In the genomic region with DNA sequence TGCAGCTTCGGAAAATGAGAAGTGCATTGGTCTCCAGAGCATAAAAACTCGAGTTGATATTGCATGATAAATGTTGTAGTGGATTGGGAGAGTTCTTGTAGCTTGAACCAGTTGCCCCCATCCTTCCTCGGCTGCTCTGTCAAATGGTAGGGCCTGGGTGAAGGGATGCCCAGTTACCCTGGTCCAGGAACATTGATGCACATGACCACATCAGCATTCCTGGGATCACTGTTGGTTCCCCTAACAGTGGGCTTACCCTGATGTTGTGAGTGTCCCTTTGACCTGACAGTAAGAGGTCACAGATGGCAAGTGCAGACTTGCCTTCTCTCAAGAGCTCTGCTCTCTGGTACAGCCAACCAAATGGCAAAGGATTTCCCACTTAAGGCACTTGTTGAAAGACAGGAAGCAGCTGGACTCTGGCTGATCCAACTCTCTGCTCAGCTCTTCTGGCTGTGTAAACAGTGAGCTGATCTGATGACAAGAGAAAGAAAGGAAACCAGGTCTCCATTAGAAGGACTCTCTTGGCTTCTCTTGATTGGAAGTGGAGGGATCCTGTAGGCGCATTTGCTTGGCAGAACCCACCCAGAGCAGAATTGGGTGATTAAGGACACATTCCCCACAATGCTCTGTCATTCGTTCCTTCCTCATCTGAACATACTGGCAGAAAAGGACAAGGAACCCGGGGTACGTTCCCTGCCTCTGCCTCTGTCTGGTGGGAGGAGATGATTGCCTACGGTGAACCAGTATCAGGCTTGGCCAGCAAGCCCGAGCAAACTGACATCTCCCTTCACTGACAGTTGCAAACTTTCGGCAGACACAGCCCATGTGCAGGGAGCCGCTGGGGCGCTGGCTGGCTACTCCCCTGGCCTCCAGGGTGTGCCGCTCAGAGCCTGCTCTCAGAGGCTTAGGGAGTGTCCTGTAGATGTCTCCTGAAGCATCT, we compare ENCODE assay signal across 1 cellular context.
TF ChIP-seq lines count a peak whose summit lies in the region.

No MANE protein-coding gene starts in this region.

TF ChIP-seq in HepG2, 621 proteins besides CTCF, POLR2A, EP300 and RAD21 (continued from another document and continues in another):
- TF ChIP-seq, protein P1, sequence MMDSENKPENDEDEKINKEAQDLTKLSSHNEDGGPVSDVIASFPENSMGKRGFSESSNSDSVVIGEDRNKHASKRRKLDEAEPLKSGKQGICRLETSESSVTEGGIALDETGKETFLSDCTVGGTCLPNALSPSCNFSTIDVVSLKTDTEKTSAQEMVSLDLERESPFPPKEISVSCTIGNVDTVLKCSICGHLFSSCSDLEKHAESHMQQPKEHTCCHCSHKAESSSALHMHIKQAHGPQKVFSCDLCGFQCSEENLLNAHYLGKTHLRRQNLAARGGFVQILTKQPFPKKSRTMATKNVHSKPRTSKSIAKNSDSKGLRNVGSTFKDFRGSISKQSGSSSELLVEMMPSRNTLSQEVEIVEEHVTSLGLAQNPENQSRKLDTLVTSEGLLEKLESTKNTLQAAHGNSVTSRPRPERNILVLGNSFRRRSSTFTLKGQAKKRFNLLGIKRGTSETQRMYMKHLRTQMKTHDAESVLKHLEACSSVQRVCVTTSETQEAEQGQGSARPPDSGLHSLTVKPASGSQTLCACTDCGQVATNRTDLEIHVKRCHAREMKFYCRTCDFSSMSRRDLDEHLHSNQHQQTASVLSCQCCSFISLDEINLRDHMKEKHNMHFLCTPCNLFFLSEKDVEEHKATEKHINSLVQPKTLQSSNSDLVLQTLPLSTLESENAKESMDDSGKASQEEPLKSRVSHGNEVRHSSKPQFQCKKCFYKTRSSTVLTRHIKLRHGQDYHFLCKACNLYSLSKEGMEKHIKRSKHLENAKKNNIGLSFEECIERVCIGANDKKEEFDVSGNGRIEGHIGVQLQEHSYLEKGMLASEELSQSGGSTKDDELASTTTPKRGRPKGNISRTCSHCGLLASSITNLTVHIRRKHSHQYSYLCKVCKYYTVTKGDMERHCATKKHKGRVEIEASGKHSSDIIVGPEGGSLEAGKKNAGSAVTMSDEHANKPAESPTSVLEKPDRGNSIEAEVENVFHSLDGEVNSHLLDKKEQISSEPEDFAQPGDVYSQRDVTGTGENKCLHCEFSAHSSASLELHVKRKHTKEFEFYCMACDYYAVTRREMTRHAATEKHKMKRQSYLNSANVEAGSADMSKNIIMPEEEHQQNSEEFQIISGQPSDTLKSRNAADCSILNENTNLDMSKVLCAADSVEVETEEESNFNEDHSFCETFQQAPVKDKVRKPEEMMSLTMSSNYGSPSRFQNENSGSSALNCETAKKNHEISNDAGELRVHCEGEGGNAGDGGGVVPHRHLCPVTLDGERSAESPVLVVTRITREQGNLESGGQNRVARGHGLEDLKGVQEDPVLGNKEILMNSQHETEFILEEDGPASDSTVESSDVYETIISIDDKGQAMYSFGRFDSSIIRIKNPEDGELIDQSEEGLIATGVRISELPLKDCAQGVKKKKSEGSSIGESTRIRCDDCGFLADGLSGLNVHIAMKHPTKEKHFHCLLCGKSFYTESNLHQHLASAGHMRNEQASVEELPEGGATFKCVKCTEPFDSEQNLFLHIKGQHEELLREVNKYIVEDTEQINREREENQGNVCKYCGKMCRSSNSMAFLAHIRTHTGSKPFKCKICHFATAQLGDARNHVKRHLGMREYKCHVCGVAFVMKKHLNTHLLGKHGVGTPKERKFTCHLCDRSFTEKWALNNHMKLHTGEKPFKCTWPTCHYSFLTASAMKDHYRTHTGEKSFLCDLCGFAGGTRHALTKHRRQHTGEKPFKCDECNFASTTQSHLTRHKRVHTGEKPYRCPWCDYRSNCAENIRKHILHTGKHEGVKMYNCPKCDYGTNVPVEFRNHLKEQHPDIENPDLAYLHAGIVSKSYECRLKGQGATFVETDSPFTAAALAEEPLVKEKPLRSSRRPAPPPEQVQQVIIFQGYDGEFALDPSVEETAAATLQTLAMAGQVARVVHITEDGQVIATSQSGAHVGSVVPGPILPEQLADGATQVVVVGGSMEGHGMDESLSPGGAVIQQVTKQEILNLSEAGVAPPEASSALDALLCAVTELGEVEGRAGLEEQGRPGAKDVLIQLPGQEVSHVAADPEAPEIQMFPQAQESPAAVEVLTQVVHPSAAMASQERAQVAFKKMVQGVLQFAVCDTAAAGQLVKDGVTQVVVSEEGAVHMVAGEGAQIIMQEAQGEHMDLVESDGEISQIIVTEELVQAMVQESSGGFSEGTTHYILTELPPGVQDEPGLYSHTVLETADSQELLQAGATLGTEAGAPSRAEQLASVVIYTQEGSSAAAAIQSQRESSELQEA (CRISPR knock-in tag; IDR thresholded peaks at IDR 0.05; ENCODE audit: not compliant biosample characterization): no peak
- no peak for TF ChIP-seq ZNF496 (CRISPR knock-in tag; IDR thresholded peaks at IDR 0.05; ENCODE audit: insufficient replicate concordance)
- TF ChIP-seq, protein P2, sequence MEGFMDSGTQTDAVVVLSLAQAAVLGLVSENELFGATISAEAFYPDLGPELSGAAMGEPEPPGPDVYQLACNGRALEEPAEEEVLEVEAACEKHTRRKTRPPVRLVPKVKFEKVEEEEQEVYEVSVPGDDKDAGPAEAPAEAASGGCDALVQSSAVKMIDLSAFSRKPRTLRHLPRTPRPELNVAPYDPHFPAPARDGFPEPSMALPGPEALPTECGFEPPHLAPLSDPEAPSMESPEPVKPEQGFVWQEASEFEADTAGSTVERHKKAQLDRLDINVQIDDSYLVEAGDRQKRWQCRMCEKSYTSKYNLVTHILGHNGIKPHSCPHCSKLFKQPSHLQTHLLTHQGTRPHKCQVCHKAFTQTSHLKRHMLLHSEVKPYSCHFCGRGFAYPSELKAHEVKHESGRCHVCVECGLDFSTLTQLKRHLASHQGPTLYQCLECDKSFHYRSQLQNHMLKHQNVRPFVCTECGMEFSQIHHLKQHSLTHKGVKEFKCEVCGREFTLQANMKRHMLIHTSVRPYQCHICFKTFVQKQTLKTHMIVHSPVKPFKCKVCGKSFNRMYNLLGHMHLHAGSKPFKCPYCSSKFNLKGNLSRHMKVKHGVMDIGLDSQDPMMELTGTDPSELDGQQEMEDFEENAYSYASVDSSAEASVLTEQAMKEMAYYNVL (CRISPR knock-in tag; IDR thresholded peaks at IDR 0.05; ENCODE audit: borderline replicate concordance): peak; percentile 79; the same call in 1 of the 2 replicates
- TF ChIP-seq, protein P3, sequence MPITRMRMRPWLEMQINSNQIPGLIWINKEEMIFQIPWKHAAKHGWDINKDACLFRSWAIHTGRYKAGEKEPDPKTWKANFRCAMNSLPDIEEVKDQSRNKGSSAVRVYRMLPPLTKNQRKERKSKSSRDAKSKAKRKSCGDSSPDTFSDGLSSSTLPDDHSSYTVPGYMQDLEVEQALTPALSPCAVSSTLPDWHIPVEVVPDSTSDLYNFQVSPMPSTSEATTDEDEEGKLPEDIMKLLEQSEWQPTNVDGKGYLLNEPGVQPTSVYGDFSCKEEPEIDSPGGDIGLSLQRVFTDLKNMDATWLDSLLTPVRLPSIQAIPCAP (CRISPR knock-in tag; IDR thresholded peaks at IDR 0.05; ENCODE audit: low read depth): no peak
- TF ChIP-seq, protein P4, sequence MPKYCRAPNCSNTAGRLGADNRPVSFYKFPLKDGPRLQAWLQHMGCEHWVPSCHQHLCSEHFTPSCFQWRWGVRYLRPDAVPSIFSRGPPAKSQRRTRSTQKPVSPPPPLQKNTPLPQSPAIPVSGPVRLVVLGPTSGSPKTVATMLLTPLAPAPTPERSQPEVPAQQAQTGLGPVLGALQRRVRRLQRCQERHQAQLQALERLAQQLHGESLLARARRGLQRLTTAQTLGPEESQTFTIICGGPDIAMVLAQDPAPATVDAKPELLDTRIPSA (CRISPR knock-in tag; IDR thresholded peaks at IDR 0.05; ENCODE audit: borderline replicate concordance): no peak
- TF ChIP-seq SNRNP70 (IDR thresholded peaks at IDR 0.05; ENCODE audit: low read depth, low read length): no peak
- no peak for TF ChIP-seq ZSCAN30 (CRISPR knock-in tag; IDR thresholded peaks at IDR 0.05)
- no peak for TF ChIP-seq KLF9 (CRISPR knock-in tag; IDR thresholded peaks at IDR 0.05; ENCODE audit: low read depth)
- 0 out of 2 replicates have a peak, but pooled peaks have one; percentile 8 for TF ChIP-seq ZNF143 (CRISPR knock-in tag; IDR thresholded peaks at IDR 0.05)
- no peak for TF ChIP-seq RFX3 (CRISPR knock-in tag; IDR thresholded peaks at IDR 0.05)
- TF ChIP-seq, protein P5, sequence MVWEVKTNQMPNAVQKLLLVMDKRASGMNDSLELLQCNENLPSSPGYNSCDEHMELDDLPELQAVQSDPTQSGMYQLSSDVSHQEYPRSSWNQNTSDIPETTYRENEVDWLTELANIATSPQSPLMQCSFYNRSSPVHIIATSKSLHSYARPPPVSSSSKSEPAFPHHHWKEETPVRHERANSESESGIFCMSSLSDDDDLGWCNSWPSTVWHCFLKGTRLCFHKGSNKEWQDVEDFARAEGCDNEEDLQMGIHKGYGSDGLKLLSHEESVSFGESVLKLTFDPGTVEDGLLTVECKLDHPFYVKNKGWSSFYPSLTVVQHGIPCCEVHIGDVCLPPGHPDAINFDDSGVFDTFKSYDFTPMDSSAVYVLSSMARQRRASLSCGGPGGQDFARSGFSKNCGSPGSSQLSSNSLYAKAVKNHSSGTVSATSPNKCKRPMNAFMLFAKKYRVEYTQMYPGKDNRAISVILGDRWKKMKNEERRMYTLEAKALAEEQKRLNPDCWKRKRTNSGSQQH (CRISPR knock-in tag; IDR thresholded peaks at IDR 0.05; ENCODE audit: low read depth): no peak
- TF ChIP-seq ZNF253 (CRISPR knock-in tag; IDR thresholded peaks at IDR 0.05; ENCODE audit: borderline replicate concordance): no peak
- TF ChIP-seq DR1 (CRISPR knock-in tag; IDR thresholded peaks at IDR 0.05): no peak
- TF ChIP-seq NBN (conservative IDR thresholded peaks at IDR 0.05): no peak
- TF ChIP-seq ZNF232 (CRISPR knock-in tag; IDR thresholded peaks at IDR 0.05; ENCODE audit: borderline replicate concordance): no peak
- TF ChIP-seq ZNF256 (CRISPR knock-in tag; conservative IDR thresholded peaks at IDR 0.05): no peak
- TF ChIP-seq ZNF614 (CRISPR knock-in tag; IDR thresholded peaks at IDR 0.05; ENCODE audit: borderline replicate concordance): no peak
- no peak for TF ChIP-seq SMARCE1 (IDR thresholded peaks at IDR 0.05; ENCODE audit: borderline replicate concordance)
- TF ChIP-seq TRIM24 (CRISPR knock-in tag; IDR thresholded peaks at IDR 0.05): no peak
- TF ChIP-seq, protein P6, sequence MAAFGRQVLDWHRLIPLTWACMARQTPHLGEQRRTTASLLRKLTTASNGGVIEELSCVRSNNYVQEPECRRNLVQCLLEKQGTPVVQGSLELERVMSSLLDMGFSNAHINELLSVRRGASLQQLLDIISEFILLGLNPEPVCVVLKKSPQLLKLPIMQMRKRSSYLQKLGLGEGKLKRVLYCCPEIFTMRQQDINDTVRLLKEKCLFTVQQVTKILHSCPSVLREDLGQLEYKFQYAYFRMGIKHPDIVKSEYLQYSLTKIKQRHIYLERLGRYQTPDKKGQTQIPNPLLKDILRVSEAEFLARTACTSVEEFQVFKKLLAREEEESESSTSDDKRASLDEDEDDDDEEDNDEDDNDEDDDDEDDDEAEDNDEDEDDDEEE (CRISPR knock-in tag; IDR thresholded peaks at IDR 0.05): 0 out of 2 replicates have a peak, but pooled peaks have one; percentile 37
- TF ChIP-seq, protein P7, sequence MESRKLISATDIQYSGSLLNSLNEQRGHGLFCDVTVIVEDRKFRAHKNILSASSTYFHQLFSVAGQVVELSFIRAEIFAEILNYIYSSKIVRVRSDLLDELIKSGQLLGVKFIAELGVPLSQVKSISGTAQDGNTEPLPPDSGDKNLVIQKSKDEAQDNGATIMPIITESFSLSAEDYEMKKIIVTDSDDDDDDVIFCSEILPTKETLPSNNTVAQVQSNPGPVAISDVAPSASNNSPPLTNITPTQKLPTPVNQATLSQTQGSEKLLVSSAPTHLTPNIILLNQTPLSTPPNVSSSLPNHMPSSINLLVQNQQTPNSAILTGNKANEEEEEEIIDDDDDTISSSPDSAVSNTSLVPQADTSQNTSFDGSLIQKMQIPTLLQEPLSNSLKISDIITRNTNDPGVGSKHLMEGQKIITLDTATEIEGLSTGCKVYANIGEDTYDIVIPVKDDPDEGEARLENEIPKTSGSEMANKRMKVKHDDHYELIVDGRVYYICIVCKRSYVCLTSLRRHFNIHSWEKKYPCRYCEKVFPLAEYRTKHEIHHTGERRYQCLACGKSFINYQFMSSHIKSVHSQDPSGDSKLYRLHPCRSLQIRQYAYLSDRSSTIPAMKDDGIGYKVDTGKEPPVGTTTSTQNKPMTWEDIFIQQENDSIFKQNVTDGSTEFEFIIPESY (CRISPR knock-in tag; IDR thresholded peaks at IDR 0.05): peak; percentile 99
- no peak for TF ChIP-seq SETDB1 (CRISPR knock-in tag; IDR thresholded peaks at IDR 0.05; ENCODE audit: borderline replicate concordance)
- TF ChIP-seq, protein P8, sequence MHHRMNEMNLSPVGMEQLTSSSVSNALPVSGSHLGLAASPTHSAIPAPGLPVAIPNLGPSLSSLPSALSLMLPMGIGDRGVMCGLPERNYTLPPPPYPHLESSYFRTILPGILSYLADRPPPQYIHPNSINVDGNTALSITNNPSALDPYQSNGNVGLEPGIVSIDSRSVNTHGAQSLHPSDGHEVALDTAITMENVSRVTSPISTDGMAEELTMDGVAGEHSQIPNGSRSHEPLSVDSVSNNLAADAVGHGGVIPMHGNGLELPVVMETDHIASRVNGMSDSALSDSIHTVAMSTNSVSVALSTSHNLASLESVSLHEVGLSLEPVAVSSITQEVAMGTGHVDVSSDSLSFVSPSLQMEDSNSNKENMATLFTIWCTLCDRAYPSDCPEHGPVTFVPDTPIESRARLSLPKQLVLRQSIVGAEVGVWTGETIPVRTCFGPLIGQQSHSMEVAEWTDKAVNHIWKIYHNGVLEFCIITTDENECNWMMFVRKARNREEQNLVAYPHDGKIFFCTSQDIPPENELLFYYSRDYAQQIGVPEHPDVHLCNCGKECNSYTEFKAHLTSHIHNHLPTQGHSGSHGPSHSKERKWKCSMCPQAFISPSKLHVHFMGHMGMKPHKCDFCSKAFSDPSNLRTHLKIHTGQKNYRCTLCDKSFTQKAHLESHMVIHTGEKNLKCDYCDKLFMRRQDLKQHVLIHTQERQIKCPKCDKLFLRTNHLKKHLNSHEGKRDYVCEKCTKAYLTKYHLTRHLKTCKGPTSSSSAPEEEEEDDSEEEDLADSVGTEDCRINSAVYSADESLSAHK (CRISPR knock-in tag; IDR thresholded peaks at IDR 0.05; ENCODE audit: borderline replicate concordance): no peak
- no peak for TF ChIP-seq FOSL1 (CRISPR knock-in tag; IDR thresholded peaks at IDR 0.05; ENCODE audit: borderline replicate concordance)
- TF ChIP-seq ZNF746 (CRISPR knock-in tag; IDR thresholded peaks at IDR 0.05): no peak
- no peak for TF ChIP-seq KAT2B (IDR thresholded peaks at IDR 0.05; ENCODE audit: borderline replicate concordance, low read depth, low read length)
- peak; percentile 13 for TF ChIP-seq MED1 (CRISPR knock-in tag; IDR thresholded peaks at IDR 0.05)
- TF ChIP-seq ZFAT (CRISPR knock-in tag; conservative IDR thresholded peaks at IDR 0.05): no peak
- TF ChIP-seq ZBTB38 (CRISPR knock-in tag; IDR thresholded peaks at IDR 0.05): peak; percentile 84
- TF ChIP-seq MEIS1 (CRISPR knock-in tag; IDR thresholded peaks at IDR 0.05; ENCODE audit: borderline replicate concordance): no peak
- TF ChIP-seq CREM (IDR thresholded peaks at IDR 0.05): no peak
- no peak for TF ChIP-seq CREM (CRISPR knock-in tag; IDR thresholded peaks at IDR 0.05)
- no peak for TF ChIP-seq PRMT3 (CRISPR knock-in tag; IDR thresholded peaks at IDR 0.05; ENCODE audit: borderline replicate concordance, low read depth)
- no peak for TF ChIP-seq CHCHD3 (CRISPR knock-in tag; IDR thresholded peaks at IDR 0.05)
- no peak for TF ChIP-seq SOX13 (IDR thresholded peaks at IDR 0.05)
- no peak for TF ChIP-seq SOX13 (CRISPR knock-in tag; conservative IDR thresholded peaks at IDR 0.05 in 1 of 2, IDR thresholded peaks at IDR 0.05 in 1 of 2)
- TF ChIP-seq ZNF720 (CRISPR knock-in tag; IDR thresholded peaks at IDR 0.05): no peak
- no peak for TF ChIP-seq RBFOX2 (IDR thresholded peaks at IDR 0.05; ENCODE audit: low read depth, low read length)
- TF ChIP-seq TCF7 (IDR thresholded peaks at IDR 0.05; ENCODE audit: low read depth): no peak
- TF ChIP-seq KDM3A (CRISPR knock-in tag; IDR thresholded peaks at IDR 0.05; ENCODE audit: low read depth): no peak
- no peak for TF ChIP-seq SSRP1 (CRISPR knock-in tag; IDR thresholded peaks at IDR 0.05)
- TF ChIP-seq ASH2L (IDR thresholded peaks at IDR 0.05; ENCODE audit: insufficient read length, low read depth, low read length): peak; percentile 28
